8 cellular contexts compared by ENCODE assay signal in the genomic region with DNA sequence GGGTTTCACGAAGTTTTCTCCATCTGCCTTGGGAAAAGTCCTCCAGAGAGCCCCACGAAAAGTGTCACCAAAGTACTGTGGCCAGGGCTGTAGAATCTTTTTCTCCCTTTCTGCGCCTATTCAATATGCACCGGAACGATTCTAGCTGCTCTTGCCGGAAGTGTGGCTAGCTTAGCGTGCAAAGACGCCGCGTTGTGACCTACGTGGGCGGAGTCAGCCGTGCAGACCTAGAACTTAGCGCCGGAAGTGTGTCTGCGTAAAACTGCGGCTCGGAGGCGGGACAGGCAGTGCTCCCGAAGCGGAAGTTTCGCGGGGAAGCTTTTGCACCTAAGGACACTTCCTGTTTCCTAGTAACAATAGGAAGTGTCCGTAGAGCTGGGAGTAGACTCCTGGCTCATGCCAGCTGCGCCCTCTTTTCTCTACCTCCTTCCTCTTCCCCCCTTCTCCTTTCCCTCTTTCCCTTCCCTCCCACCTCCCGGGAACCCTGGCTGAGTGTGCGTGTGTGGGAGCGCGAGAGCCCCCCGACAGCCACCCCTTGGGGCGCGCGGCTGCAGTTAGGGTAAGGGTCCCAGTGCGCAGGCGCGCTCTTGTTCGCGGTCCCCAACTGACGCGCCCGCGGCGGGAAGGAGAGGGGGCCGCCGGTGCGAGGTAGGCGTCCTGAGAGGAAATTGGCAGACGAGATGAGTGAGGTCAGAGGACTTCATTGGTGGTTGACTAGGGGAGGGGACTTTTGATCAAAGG. TPM values are rescaled to one million over a fixed set of nuclear protein-coding genes. Genes with fewer than 3 reads are reported as not detected.
A peak's percentile ranks its signal among the peaks of the same experiment; 100 is the strongest.
DNase-seq lines count a peak whose midpoint lies in the region; ATAC-seq and TF ChIP-seq lines count a peak whose summit lies in the region.

A gene with protein sequence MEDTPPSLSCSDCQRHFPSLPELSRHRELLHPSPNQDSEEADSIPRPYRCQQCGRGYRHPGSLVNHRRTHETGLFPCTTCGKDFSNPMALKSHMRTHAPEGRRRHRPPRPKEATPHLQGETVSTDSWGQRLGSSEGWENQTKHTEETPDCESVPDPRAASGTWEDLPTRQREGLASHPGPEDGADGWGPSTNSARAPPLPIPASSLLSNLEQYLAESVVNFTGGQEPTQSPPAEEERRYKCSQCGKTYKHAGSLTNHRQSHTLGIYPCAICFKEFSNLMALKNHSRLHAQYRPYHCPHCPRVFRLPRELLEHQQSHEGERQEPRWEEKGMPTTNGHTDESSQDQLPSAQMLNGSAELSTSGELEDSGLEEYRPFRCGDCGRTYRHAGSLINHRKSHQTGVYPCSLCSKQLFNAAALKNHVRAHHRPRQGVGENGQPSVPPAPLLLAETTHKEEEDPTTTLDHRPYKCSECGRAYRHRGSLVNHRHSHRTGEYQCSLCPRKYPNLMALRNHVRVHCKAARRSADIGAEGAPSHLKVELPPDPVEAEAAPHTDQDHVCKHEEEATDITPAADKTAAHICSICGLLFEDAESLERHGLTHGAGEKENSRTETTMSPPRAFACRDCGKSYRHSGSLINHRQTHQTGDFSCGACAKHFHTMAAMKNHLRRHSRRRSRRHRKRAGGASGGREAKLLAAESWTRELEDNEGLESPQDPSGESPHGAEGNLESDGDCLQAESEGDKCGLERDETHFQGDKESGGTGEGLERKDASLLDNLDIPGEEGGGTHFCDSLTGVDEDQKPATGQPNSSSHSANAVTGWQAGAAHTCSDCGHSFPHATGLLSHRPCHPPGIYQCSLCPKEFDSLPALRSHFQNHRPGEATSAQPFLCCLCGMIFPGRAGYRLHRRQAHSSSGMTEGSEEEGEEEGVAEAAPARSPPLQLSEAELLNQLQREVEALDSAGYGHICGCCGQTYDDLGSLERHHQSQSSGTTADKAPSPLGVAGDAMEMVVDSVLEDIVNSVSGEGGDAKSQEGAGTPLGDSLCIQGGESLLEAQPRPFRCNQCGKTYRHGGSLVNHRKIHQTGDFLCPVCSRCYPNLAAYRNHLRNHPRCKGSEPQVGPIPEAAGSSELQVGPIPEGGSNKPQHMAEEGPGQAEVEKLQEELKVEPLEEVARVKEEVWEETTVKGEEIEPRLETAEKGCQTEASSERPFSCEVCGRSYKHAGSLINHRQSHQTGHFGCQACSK (N-terminal part only) (plus strand): TSS at position 350 of the 741 bp plus-strand sequence. CDS start 1,903 bp downstream, outside the sequence.
Gene ZNF668, minus strand, starts transcription at position 168 of the 741 bp plus-strand sequence. CDS start 9,781 bp downstream, outside the sequence.

- no peaks in the 10 kb centered on the region for H3K9me3 Mint-ChIP-seq in dendritic cell treated with granulocyte-macrophage colony-stimulating factor and Interleukin-4, amounts not matched to agents 40 ng/mL and 50 ng/mL, for 4 days

- no peaks in the 10 kb centered on the region for H3K9me3 ChIP-seq in left lung

- H3K27ac ChIP-seq in C4-2B, result peak within 1 kb of the TSS; percentile 91
- H3K27ac ChIP-seq in left lung, result peak within 1 kb of the TSS; percentile 93 to 96

- no peaks in the 10 kb centered on the region for H3K27me3 Mint-ChIP-seq in dendritic cell treated with granulocyte-macrophage colony-stimulating factor and Interleukin-4, amounts not matched to agents 40 ng/mL and 50 ng/mL, for 4 days

- TF ChIP-seq CTCF in C4-2B (conservative IDR thresholded peaks at IDR 0.05), result no peak
- TF ChIP-seq CTCF in left lung (IDR thresholded peaks at IDR 0.05), result no peak

- peaks cover 54% of the 10 kb centered on the region for H3K36me3 Mint-ChIP-seq in dendritic cell treated with granulocyte-macrophage colony-stimulating factor and Interleukin-4, amounts not matched to agents 40 ng/mL and 50 ng/mL, for 4 days (ENCODE audit: low read depth)

- H3K4me3 ChIP-seq in left lung, result peak within 1 kb of the TSS; percentile 72 to 84

- intact Hi-C loops in dendritic cell treated with granulocyte-macrophage colony-stimulating factor and Interleukin-4, amounts not matched to agents 40 ng/mL and 50 ng/mL, for 4 days (cut with micrococcal nuclease), result loop anchor here (1.0 to 5.0 kb wide), 6 partner anchors 21 to 417 kb away; partner anchors contain the start of genes BCKDK, FBRS, HSD3B7 and STX4
- intact Hi-C loops in left lung (cut with DNase I), result loop anchor here (10.0 kb wide), 2 partner anchors 69 to 81 kb away; partner anchors contain the start of gene PRSS36 (in 1 of the 2)

- peaks cover 67% of the 10 kb centered on the region for H3K4me1 Mint-ChIP-seq in dendritic cell treated with granulocyte-macrophage colony-stimulating factor and Interleukin-4, amounts not matched to agents 40 ng/mL and 50 ng/mL, for 4 days (ENCODE audit: low read depth)

- no peaks in the 10 kb centered on the region for H3K27me3 ChIP-seq in left lung

- DNase-seq in NCI-H748 treated with DMSO at 0.1 percent for 48 hours (lab: John Stamatoyannopoulos, UW), result peak; percentile 92
- DNase-seq in activated CD4-positive, alpha-beta T cell treated with anti-CD3 and anti-CD28 coated beads, Interleukin-2, amount 50 U/mL, for 24 hours (ENCODE audit: low read depth in 1 of 2, low spot score in 1 of 2), result peak; percentile 88 to 97
- DNase-seq in left lung, result peak; percentile 97 to 99
- peak; percentile 93 to 94 for DNase-seq in stimulated activated CD4-positive, alpha-beta T cell treated with anti-CD3 and anti-CD28 coated beads, Interleukin-2, amount 100 ng/mL, for 48 hours

- ATAC-seq in GM19372 (IDR thresholded peaks at IDR 0.05; ENCODE audit: low read depth, unreplicated experiment), result peak; percentile 69
- peak; percentile 35 for ATAC-seq in HG03558 (IDR thresholded peaks at IDR 0.05; ENCODE audit: extremely low read depth, unreplicated experiment)
- peak; percentile 94 for ATAC-seq in left lung

- H3K4me1 ChIP-seq in left lung, result peaks cover 16 to 31% of the 10 kb centered on the region in 2 donors

- peaks cover 0 to 33% of the 10 kb centered on the region in 2 donors for H3K36me3 ChIP-seq in left lung

- peak within 1 kb of the TSS; percentile 91 for H3K27ac Mint-ChIP-seq in dendritic cell treated with granulocyte-macrophage colony-stimulating factor and Interleukin-4, amounts not matched to agents 40 ng/mL and 50 ng/mL, for 4 days

- H3K4me3 Mint-ChIP-seq in dendritic cell treated with granulocyte-macrophage colony-stimulating factor and Interleukin-4, amounts not matched to agents 40 ng/mL and 50 ng/mL, for 4 days, result peak within 1 kb of the TSS; percentile 94

RNA-seq across cellular contexts. Expression of the first gene that starts in this region (rescaled TPM):
- 10 to 100 TPM; 15.1 to 18.1 TPM for total RNA-seq in left lung

RNA-seq across cellular contexts. Expression of gene ZNF668, which starts in this region (rescaled TPM):
- 10 to 100 TPM; 11.8 to 12.2 TPM for total RNA-seq in left lung

Comparison
In these comparisons a context has a peak if more than half of its experiments do, and no peak if none do; other contexts are left out.
1. Peak in every context shown above with its lines: DNase-seq, ATAC-seq, H3K4me3 ChIP-seq and H3K27ac ChIP-seq.
2. ATAC-seq: peak in every context shown above with its lines; median percentile 94 in left lung; 69 in GM19372; 35 in HG03558.